ENCODE assay signal across 9 cellular contexts in the genomic region with DNA sequence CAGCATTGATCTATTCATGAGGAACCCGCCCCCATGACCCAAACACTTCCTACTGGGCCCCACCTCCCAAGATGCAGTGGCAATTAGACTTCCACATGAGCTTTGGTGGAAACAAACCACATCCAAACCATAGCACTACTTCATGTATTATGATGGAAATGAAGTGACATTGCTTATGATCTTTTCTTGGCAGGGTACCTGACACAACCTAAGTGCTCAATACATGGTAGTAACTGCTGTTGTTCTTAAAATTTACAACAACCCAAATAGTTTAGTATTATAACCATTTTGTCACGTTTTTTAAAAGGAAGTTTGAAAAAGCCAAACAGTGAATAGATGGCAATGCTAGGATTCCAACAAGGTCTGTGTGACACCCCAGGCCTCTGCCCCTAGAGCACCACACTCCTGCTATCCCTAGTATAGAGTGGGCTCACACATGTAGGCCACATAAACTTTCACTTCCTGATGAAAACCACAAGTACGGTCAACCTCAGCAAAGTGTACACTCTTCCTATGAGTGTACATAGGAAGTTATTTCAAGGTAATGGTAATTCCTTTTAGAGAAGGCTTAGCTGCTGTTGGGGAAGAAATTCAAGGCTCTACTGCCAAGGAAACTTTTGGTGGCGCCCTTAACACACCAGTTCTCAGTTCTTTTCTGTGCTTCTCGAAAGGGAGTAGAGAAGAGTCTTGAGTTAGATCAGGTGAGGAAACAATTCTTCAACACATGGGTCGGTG.
DNase-seq lines count a peak whose midpoint lies in the region; ATAC-seq and TF ChIP-seq lines count a peak whose summit lies in the region.
"Had no signal": no experiment of that assay in that cellular context is flagged by ENCODE, and none has a peak within 500 bp of the region (broad histone marks: within the 10 kb centered on the region; RNA-seq: fewer than 3 reads in every experiment).

No MANE protein-coding gene starts in this region.

- H3K27me3 ChIP-seq in MM.1S (replicated peaks; ENCODE audit: insufficient read depth, low read length): no peaks in the 10 kb centered on the region

- ATAC-seq in GM19023 (IDR thresholded peaks at IDR 0.05; ENCODE audit: unreplicated experiment) (peak; percentile 94), HG02678 (IDR thresholded peaks at IDR 0.05; ENCODE audit: unreplicated experiment) (peak; percentile 97), natural killer cell (peak; percentile 36 to 83 (median 56))
- ATAC-seq: sciatic nerve had no signal

- H3K4me1 Mint-ChIP-seq in natural killer cell: peaks cover 19 to 26% of the 10 kb centered on the region in 2 donors

- H3K9me2 ChIP-seq in MM.1S (replicated peaks; ENCODE audit: insufficient read depth, low read length): no peaks in the 10 kb centered on the region

- H3K27me3 Mint-ChIP-seq in natural killer cell (ENCODE audit: low read depth in 2 of 2): peaks cover 10 to 35% of the 10 kb centered on the region in 2 donors

- no peak overlapping the region for H3K4me2 ChIP-seq in MM.1S (ENCODE audit: low read depth, low read length)

- TF ChIP-seq CTCF in MM.1S (IDR thresholded peaks at IDR 0.05; ENCODE audit: low read length): no peak
- TF ChIP-seq CTCF in natural killer cell (IDR thresholded peaks at IDR 0.05): no peak

- H3K9ac ChIP-seq in MM.1S (ENCODE audit: low read length): no peak overlapping the region

- H4K20me1 ChIP-seq in MM.1S (ENCODE audit: insufficient read depth, low read length): no peaks in the 10 kb centered on the region

- no peaks in the 10 kb centered on the region for H3F3A ChIP-seq in MM.1S (ENCODE audit: insufficient read depth, low read length)

- no peak overlapping the region for H3K4me3 ChIP-seq in MM.1S (ENCODE audit: low read length)
- H3K4me3 ChIP-seq: SK-N-MC had no signal

- intact Hi-C loops in natural killer cell (cut with micrococcal nuclease): no loop called here

- no peak overlapping the region for H3K4me3 Mint-ChIP-seq in natural killer cell

- no peak overlapping the region for H3K27ac ChIP-seq in MM.1S (ENCODE audit: low read length)
- H3K27ac ChIP-seq: SK-N-MC had no signal

- H3K27ac Mint-ChIP-seq in natural killer cell: no peak overlapping the region

- H3K9me3 ChIP-seq in MM.1S (replicated peaks; ENCODE audit: insufficient read depth, low read length): no peaks in the 10 kb centered on the region

- DNase-seq in MM.1S (peak; percentile 23), natural killer cell (no peak), DMS153 (lab: John Stamatoyannopoulos, UW) (no peak), GOT3 (lab: John Stamatoyannopoulos, UW) (no peak)
- no peak for DNase-seq in activated CD8-positive, alpha-beta memory T cell treated with anti-CD3 and anti-CD28 coated beads for 24 hours

- no peak overlapping the region for H2AFZ ChIP-seq in MM.1S (ENCODE audit: low read length)

- peaks cover 4% of the 10 kb centered on the region; the same call in 1 of the 2 replicates for H3K4me1 ChIP-seq in MM.1S (ENCODE audit: low read length)

- H3K9me3 Mint-ChIP-seq in natural killer cell: no peaks in the 10 kb centered on the region

- H3K36me3 Mint-ChIP-seq in natural killer cell: no peaks in the 10 kb centered on the region

- H3K36me3 ChIP-seq in MM.1S (replicated peaks; ENCODE audit: insufficient read depth, low read length): no peaks in the 10 kb centered on the region

- H3K79me2 ChIP-seq in MM.1S (ENCODE audit: low read length): no peaks in the 10 kb centered on the region
